Comparison of ENCODE assay signal across 9 cellular contexts in genomic region chr1:208652300-208653160, GRCh38.
A peak's percentile ranks its signal among the peaks of the same experiment; 100 is the strongest.
DNase-seq lines count a peak whose midpoint lies in the region; ATAC-seq and TF ChIP-seq lines count a peak whose summit lies in the region.
"Had no signal": no experiment of that assay in that cellular context is flagged by ENCODE, and none has a peak within 500 bp of the region (broad histone marks: within the 10 kb centered on the region; RNA-seq: fewer than 3 reads in every experiment).

No MANE protein-coding gene starts in this region.

- CTCF ChIA-PET in naive thymus-derived CD4-positive, alpha-beta T cell (lab: Charles Lee) = interaction anchor here (0.6 to 1.5 kb wide), 5 partner anchors 9 to 1115 kb away, joined by 3 to 6 read pairs (median 3); no protein-coding TSS in a partner anchor

- peak; percentile 89 for ATAC-seq in GM18870 (IDR thresholded peaks at IDR 0.05; ENCODE audit: unreplicated experiment)
- peak; percentile 75 for ATAC-seq in HG03135 (IDR thresholded peaks at IDR 0.05; ENCODE audit: unreplicated experiment)
- peak; percentile 54 for ATAC-seq in naive thymus-derived CD4-positive, alpha-beta T cell

- TF ChIP-seq CTCF in WERI-Rb-1 (IDR thresholded peaks at IDR 0.05; ENCODE audit: low read depth, low read length) (peak; percentile 79), vagina (IDR thresholded peaks at IDR 0.05) (peak; percentile 32 to 70 (median 62))

- H3K4me3 ChIP-seq in BLaER1 (no peak overlapping the region), WERI-Rb-1 (ENCODE audit: low read depth, low read length) (no peak overlapping the region), vagina (no peak overlapping the region)
- no peak overlapping the region for H3K4me3 ChIP-seq in naive thymus-derived CD4-positive, alpha-beta T cell (ENCODE audit: low read length)

- H3K9me3 ChIP-seq in BLaER1 = no peaks in the 10 kb centered on the region
- no peaks in the 10 kb centered on the region for H3K9me3 ChIP-seq in WERI-Rb-1 (ENCODE audit: severe bottlenecking)
- H3K9me3 ChIP-seq in naive thymus-derived CD4-positive, alpha-beta T cell (ENCODE audit: control insufficient read depth in 2 of 3, low read length in 3 of 3) = no peaks in the 10 kb centered on the region
- H3K9me3 ChIP-seq in vagina = no peaks in the 10 kb centered on the region

- H3K4me1 ChIP-seq in BLaER1 (peaks cover 9% of the 10 kb centered on the region; the same call in 1 of the 2 replicates), vagina (no peaks in the 10 kb centered on the region)
- no peaks in the 10 kb centered on the region for H3K4me1 ChIP-seq in naive thymus-derived CD4-positive, alpha-beta T cell (ENCODE audit: control insufficient read depth in 2 of 2, insufficient read depth in 2 of 2, low read length in 2 of 2)

- no peaks in the 10 kb centered on the region for H3K36me3 Mint-ChIP-seq in naive thymus-derived CD4-positive, alpha-beta T cell
- H3K36me3 Mint-ChIP-seq: IgD-negative memory B cell had no signal

- no peak overlapping the region for H3K27ac Mint-ChIP-seq in naive thymus-derived CD4-positive, alpha-beta T cell
- H3K27ac Mint-ChIP-seq: IgD-negative memory B cell had no signal

- H3K36me3 ChIP-seq in BLaER1 = no peaks in the 10 kb centered on the region
- H3K36me3 ChIP-seq in WERI-Rb-1 = no peaks in the 10 kb centered on the region
- H3K36me3 ChIP-seq in naive thymus-derived CD4-positive, alpha-beta T cell (ENCODE audit: control insufficient read depth in 2 of 3, insufficient read depth in 3 of 3, low read length in 3 of 3) = no peaks in the 10 kb centered on the region
- H3K36me3 ChIP-seq in vagina = no peaks in the 10 kb centered on the region

- H3K27ac ChIP-seq in BLaER1 (no peak overlapping the region), WERI-Rb-1 (no peak overlapping the region), vagina (no peak overlapping the region)
- no peak overlapping the region for H3K27ac ChIP-seq in naive thymus-derived CD4-positive, alpha-beta T cell (ENCODE audit: low read depth, low read length)

- no peak for TF ChIP-seq POLR2A in vagina (IDR thresholded peaks at IDR 0.05)

- peak; percentile 87 for DNase-seq in NCI-H2171 treated with DMSO at 0.1 percent for 48 hours (lab: John Stamatoyannopoulos, UW)
- DNase-seq in WERI-Rb-1 = peak; percentile 69
- DNase-seq in fibroblast of gingiva (ENCODE audit: low read depth) = peak; percentile 57
- DNase-seq in naive thymus-derived CD4-positive, alpha-beta T cell = peak in 5 of 9 donors; percentile 8 to 26 (median 17)
- DNase-seq in vagina (ENCODE audit: extremely low spot score in 2 of 2) = no peak

- no peak overlapping the region for H3K4me3 Mint-ChIP-seq in naive thymus-derived CD4-positive, alpha-beta T cell
- H3K4me3 Mint-ChIP-seq: IgD-negative memory B cell had no signal

- H3K27me3 ChIP-seq in BLaER1 = no peaks in the 10 kb centered on the region
- no peaks in the 10 kb centered on the region for H3K27me3 ChIP-seq in WERI-Rb-1 (ENCODE audit: insufficient read depth, low read depth, severe bottlenecking)
- peaks cover 0 to 13% of the 10 kb centered on the region in 2 donors for H3K27me3 ChIP-seq in naive thymus-derived CD4-positive, alpha-beta T cell (ENCODE audit: control insufficient read depth in 2 of 2, insufficient read depth in 2 of 2, low read length in 2 of 2)
- H3K27me3 ChIP-seq in vagina = no peaks in the 10 kb centered on the region

- no peak overlapping the region for H3K9ac ChIP-seq in BLaER1

- peaks cover 5 to 47% (median 30%) of the 10 kb centered on the region in 5 donors for H3K27me3 Mint-ChIP-seq in naive thymus-derived CD4-positive, alpha-beta T cell

- H3K4me2 ChIP-seq in BLaER1 = peak overlapping the region; percentile 37; the same call in 1 of the 2 replicates

- no peaks in the 10 kb centered on the region for H4K20me1 ChIP-seq in BLaER1

- POLR2A ChIA-PET in naive thymus-derived CD4-positive, alpha-beta T cell (lab: Charles Lee) = no interaction called here

- intact Hi-C loops in naive thymus-derived CD4-positive, alpha-beta T cell (cut with micrococcal nuclease) = loop anchor here (1.0 to 10.0 kb wide), 6 partner anchors 346 to 915 kb away; no protein-coding TSS in a partner anchor
- intact Hi-C loops in vagina (cut with DNase I) = loop anchor here (5.0 kb wide), 1 partner anchor 555 kb away; no protein-coding TSS in a partner anchor

- H3K4me1 Mint-ChIP-seq in naive thymus-derived CD4-positive, alpha-beta T cell = no peaks in the 10 kb centered on the region
- H3K4me1 Mint-ChIP-seq: IgD-negative memory B cell had no signal

- peaks cover 0 to 2% (median 0%) of the 10 kb centered on the region in 11 donors for H3K9me3 Mint-ChIP-seq in naive thymus-derived CD4-positive, alpha-beta T cell

Comparison
In these comparisons a context has a peak if more than half of its experiments do, and no peak if none do; other contexts are left out.
1. DNase-seq: peak in NCI-H2171 treated with DMSO at 0.1 percent for 48 hours (single experiment), WERI-Rb-1 (single experiment), fibroblast of gingiva (single experiment) and naive thymus-derived CD4-positive, alpha-beta T cell (5 of 9); none in vagina (0 of 2).
2. Peak in every context shown above with its lines, with median percentiles within 50 percentile points of each other: ATAC-seq.